ENCODE assay signal across 8 cellular contexts in the genomic region with DNA sequence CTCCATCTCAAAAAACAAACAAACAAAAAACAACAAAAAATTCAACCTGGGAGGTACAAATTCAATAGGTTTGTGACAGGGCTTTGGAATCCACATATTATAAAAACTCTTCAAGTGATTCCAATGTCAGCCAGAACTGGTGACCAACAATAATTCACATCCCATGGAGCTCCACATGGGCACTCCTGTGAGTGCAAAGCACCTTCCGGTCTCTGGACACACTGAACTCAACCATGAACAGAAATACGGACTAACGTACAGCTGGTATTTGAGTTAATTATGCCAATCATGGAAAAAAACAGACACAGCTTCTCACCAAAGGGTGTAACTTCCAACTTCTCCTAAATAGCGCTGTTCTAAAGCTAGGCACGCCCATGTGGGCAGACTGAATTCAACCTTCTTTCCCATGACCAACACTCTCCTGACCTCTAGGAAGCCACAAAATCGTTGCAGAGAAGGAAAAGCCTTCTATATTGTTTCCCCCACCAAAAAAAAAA.
DNase-seq lines count a peak whose midpoint lies in the region; ATAC-seq, FAIRE-seq and TF ChIP-seq lines count a peak whose summit lies in the region.
"Not testable (repeated sequence)": the region's sequence is repeated elsewhere in the genome, so short reads cannot be mapped to it uniquely, and the experiment has no call there.

No MANE protein-coding gene starts in this region.

- H3K4me3 ChIP-seq in DND-41 (ENCODE audit: low read depth in 1 of 2, low read length in 2 of 2) (peak overlapping the region; percentile 64 to 66), SK-N-SH (ENCODE audit: low read depth in 2 of 2, low read length in 1 of 2) (peak overlapping the region; percentile 70), GM12878 (peak overlapping the region; percentile 69; the same call in 1 of the 2 replicates), testis (peak overlapping the region; percentile 94 to 98)

- not testable (repeated sequence) for TF ChIP-seq POLR2A in GM12878 (IDR thresholded peaks at IDR 0.05; ENCODE audit: low read depth, low read length); testis (IDR thresholded peaks at IDR 0.05)

- not testable (repeated sequence) for ATAC-seq in DND-41 (ENCODE audit: insufficient read depth, low read depth)
- ATAC-seq in GM21529 (IDR thresholded peaks at IDR 0.05; ENCODE audit: unreplicated experiment) (peak; percentile 31), HG03280 (IDR thresholded peaks at IDR 0.05; ENCODE audit: unreplicated experiment) (peak; percentile 17), GM12878 (peak; percentile 56), Right ventricle myocardium inferior (peak; percentile 84)
- ATAC-seq in naive thymus-derived CD8-positive, alpha-beta T cell, result peak in 1 of 2 donors; percentile 5

- H3K27ac ChIP-seq in DND-41 (ENCODE audit: low read length) (peak overlapping the region; percentile 81), SK-N-SH (ENCODE audit: low read depth in 2 of 2, low read length in 1 of 2) (peak overlapping the region; percentile 91 to 94), GM12878 (ENCODE audit: control insufficient read depth, insufficient read depth) (peak overlapping the region; percentile 85), testis (peak overlapping the region; percentile 84 to 99)

- intact Hi-C loops in GM12878 (cut with micrococcal nuclease; ENCODE audit: unreplicated experiment); Right ventricle myocardium inferior (cut with DNase I); testis (cut with DNase I; ENCODE audit: low total_unique reads): not testable (repeated sequence)

- H3F3A ChIP-seq in SK-N-SH (replicated peaks; ENCODE audit: insufficient read depth), result not testable (repeated sequence)

- not testable (repeated sequence) for H4K20me1 ChIP-seq in DND-41 (ENCODE audit: insufficient read depth, low read length); SK-N-SH (ENCODE audit: insufficient read depth); GM12878 (ENCODE audit: control insufficient read depth, insufficient read depth)

- TF ChIP-seq EP300 in SK-N-SH (IDR thresholded peaks at IDR 0.05; ENCODE audit: borderline replicate concordance in 1 of 2, low read depth in 1 of 2, low read length in 1 of 2); GM12878 (IDR thresholded peaks at IDR 0.05; ENCODE audit: borderline replicate concordance in 1 of 2, control insufficient read depth in 1 of 2, low read depth in 2 of 2, low read length in 2 of 2): not testable (repeated sequence)

- not testable (repeated sequence) for H3K27me3 ChIP-seq in DND-41 (ENCODE audit: insufficient read depth, low read length, poor library complexity); SK-N-SH (ENCODE audit: insufficient read depth); GM12878 (replicated peaks in 1 of 2; ENCODE audit: control insufficient read depth in 2 of 2, insufficient read depth in 2 of 2, low read length in 1 of 2); testis

- not testable (repeated sequence) for DNase-seq in DND-41; SK-N-SH; GM12878 (ENCODE audit: low read depth, low spot score); Right ventricle myocardium inferior (ENCODE audit: missing footprints); naive thymus-derived CD8-positive, alpha-beta T cell; testis

- POLR2A ChIA-PET in SK-N-SH (lab: Yijun Ruan, JAX), result interaction anchor here (0.7 kb wide), 1 partner anchor 1136 kb away, joined by 4 read pairs; no protein-coding TSS in a partner anchor
- POLR2A ChIA-PET in GM12878 (lab: Charles Lee), result interaction anchor here (0.7 to 1.2 kb wide), 3 partner anchors 63 to 668 kb away, joined by 3 to 5 read pairs (median 3); no protein-coding TSS in a partner anchor
- POLR2A ChIA-PET in naive thymus-derived CD8-positive, alpha-beta T cell (lab: Charles Lee), result not testable (repeated sequence)

- H3K9ac ChIP-seq in DND-41 (ENCODE audit: low read depth, low read length) (peak overlapping the region; percentile 78), SK-N-SH (peak overlapping the region; percentile 90; the same call in 1 of the 2 replicates), GM12878 (ENCODE audit: control insufficient read depth, insufficient read depth, low read length) (peak overlapping the region; percentile 67)

- not testable (repeated sequence) for FAIRE-seq in GM12878 (lab: Jason Lieb, UNC)

- H2AFZ ChIP-seq in DND-41 (ENCODE audit: low read depth, low read length), result peak overlapping the region; percentile 88
- not testable (repeated sequence) for H2AFZ ChIP-seq in SK-N-SH (ENCODE audit: low read depth); GM12878 (ENCODE audit: control insufficient read depth, low read depth, low read length)

- H3K27ac Mint-ChIP-seq in naive thymus-derived CD8-positive, alpha-beta T cell, result peak overlapping the region; percentile 83 to 96 (median 93)

- not testable (repeated sequence) for H3K9me3 ChIP-seq in DND-41 (ENCODE audit: insufficient read depth, low read length, severe bottlenecking); SK-N-SH; GM12878 (replicated peaks; ENCODE audit: control insufficient read depth, insufficient read depth, low read length); testis

- H3K4me3 Mint-ChIP-seq in naive thymus-derived CD8-positive, alpha-beta T cell, result peak overlapping the region; percentile 88 to 97 (median 92)

- RAD21 ChIA-PET in GM12878 (lab: Charles Lee; ENCODE audit: unreplicated experiment), result interaction anchor here (1.0 kb wide), 1 partner anchor 78 kb away, joined by 3 read pairs; no protein-coding TSS in a partner anchor

- H3K4me2 ChIP-seq in DND-41 (ENCODE audit: insufficient read depth, low read length), result peak overlapping the region; percentile 66
- H3K4me2 ChIP-seq in SK-N-SH, result peak overlapping the region; percentile 71; the same call in 1 of the 2 replicates
- not testable (repeated sequence) for H3K4me2 ChIP-seq in GM12878 (ENCODE audit: control insufficient read depth, insufficient read depth)

- H3K4me1 Mint-ChIP-seq in naive thymus-derived CD8-positive, alpha-beta T cell, result not testable (repeated sequence)

- in situ Hi-C loops in GM12878 (cut with MboI), result not testable (repeated sequence)

- not testable (repeated sequence) for H3K9me3 Mint-ChIP-seq in naive thymus-derived CD8-positive, alpha-beta T cell

- not testable (repeated sequence) for H3K27me3 Mint-ChIP-seq in naive thymus-derived CD8-positive, alpha-beta T cell

- not testable (repeated sequence) for H3K36me3 ChIP-seq in DND-41 (ENCODE audit: insufficient read depth, low read length); SK-N-SH (replicated peaks in 1 of 2; ENCODE audit: control insufficient read depth in 1 of 2, insufficient read depth in 2 of 2, low read length in 1 of 2); GM12878 (ENCODE audit: control insufficient read depth in 2 of 2, insufficient read depth in 2 of 2, low read length in 1 of 2); testis (ENCODE audit: low read depth, missing control alignments)

- CTCF ChIA-PET in SK-N-SH (lab: Yijun Ruan, JAX); GM12878 (lab: Yijun Ruan, JAX): not testable (repeated sequence)

- not testable (repeated sequence) for TF ChIP-seq RAD21 in SK-N-SH (IDR thresholded peaks at IDR 0.05; ENCODE audit: low read length); GM12878 (IDR thresholded peaks at IDR 0.05; ENCODE audit: insufficient read depth, low read depth, low read length)

- not testable (repeated sequence) for H3K4me1 ChIP-seq in DND-41 (ENCODE audit: insufficient read depth, low read length); SK-N-SH (ENCODE audit: control insufficient read depth in 1 of 2, insufficient read depth in 2 of 2, low read depth in 1 of 2, low read length in 1 of 2); GM12878 (ENCODE audit: control insufficient read depth, insufficient read depth, low read length); testis

- BruUV-seq in GM12878 (replicated peaks; lab: Mats Ljungman, UMichigan), result TSS peak; percentile 74

- not testable (repeated sequence) for H3K9me2 ChIP-seq in SK-N-SH

- 0% methylated on average over 1 of the region's 6 CpGs for WGBS in SK-N-SH (ENCODE audit: low lambda C conversion rate)
- WGBS in GM12878 (ENCODE audit: insufficient coverage, insufficient replicate concordance, low lambda C conversion rate, missing lambda C conversion rate), result 0% methylated on average over 3 of the region's 6 CpGs
- 0% methylated on average over 1 of the region's 6 CpGs; no CpG with 5 or more reads in 1 of the 2 donors for WGBS in testis, 2 donors

- TF ChIP-seq CTCF in DND-41 (IDR thresholded peaks at IDR 0.05; ENCODE audit: borderline replicate concordance, extremely low read depth, low read length, poor library complexity, severe bottlenecking); SK-N-SH (IDR thresholded peaks at IDR 0.05); GM12878 (IDR thresholded peaks at IDR 0.05 in 2 of 3, conservative IDR thresholded peaks at IDR 0.05 in 1 of 3; ENCODE audit: control insufficient read depth in 2 of 3, extremely low read depth in 1 of 3, insufficient read depth in 1 of 3, low read depth in 3 of 3, low read length in 3 of 3); testis (IDR thresholded peaks at IDR 0.05): not testable (repeated sequence)

- H3K79me2 ChIP-seq in DND-41 (ENCODE audit: insufficient read depth, low read length); SK-N-SH (ENCODE audit: insufficient read depth); GM12878 (ENCODE audit: control insufficient read depth, insufficient read depth, low read length): not testable (repeated sequence)

- SMC1A ChIA-PET in GM12878 (lab: Charles Lee; ENCODE audit: uncharacterized antibody, unreplicated experiment), result not testable (repeated sequence)

- H3K36me3 Mint-ChIP-seq in naive thymus-derived CD8-positive, alpha-beta T cell, result not testable (repeated sequence)
